12 cellular contexts compared by ENCODE assay signal in the genomic region with DNA sequence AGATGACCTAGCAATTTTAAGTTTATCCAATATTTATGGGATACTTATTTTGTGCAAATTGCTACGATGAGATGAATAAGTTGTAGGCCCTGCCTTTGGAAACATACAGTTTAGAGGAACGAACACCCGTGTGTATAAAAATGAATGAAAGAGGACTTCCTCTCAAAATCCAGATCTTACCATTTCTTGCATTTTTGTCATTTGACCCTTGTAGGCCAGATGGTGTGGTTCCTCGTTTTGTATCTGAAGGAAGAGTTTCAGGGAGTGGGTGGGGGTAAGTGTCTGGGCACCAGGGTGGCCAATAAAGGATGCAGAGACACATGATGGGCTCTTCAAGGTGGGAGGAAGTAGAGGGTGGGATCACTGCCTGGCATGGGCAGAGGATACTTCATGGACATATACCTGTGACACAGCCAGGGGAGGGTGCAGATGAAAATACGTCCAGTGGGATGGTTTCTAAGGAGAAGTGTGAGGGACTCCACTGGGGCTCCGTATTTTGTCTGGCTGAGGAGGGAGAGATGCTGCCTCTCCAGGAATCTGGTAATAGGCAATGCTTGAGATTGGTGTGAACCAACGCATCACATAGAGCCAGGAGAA. TPM values are rescaled to one million over a fixed set of nuclear protein-coding genes. Genes with fewer than 3 reads are reported as not detected.
DNase-seq lines count a peak whose midpoint lies in the region; ATAC-seq, FAIRE-seq and TF ChIP-seq lines count a peak whose summit lies in the region.
"Had no signal": no experiment of that assay in that cellular context is flagged by ENCODE, and none has a peak within 500 bp of the region (broad histone marks: within the 10 kb centered on the region; RNA-seq: fewer than 3 reads in every experiment).

No MANE protein-coding gene starts in this region.

- ATAC-seq in activated naive CD8-positive, alpha-beta T cell treated with anti-CD3 and anti-CD28 coated beads, Interleukin-2, amount 50 U/mL, for 24 hours: no peak
- no peak for ATAC-seq in naive thymus-derived CD4-positive, alpha-beta T cell
- ATAC-seq: Panc1 had no signal

- CTCF ChIA-PET in naive thymus-derived CD4-positive, alpha-beta T cell (lab: Charles Lee): no interaction called here

- no peaks in the 10 kb centered on the region for H3K27me3 Mint-ChIP-seq in activated naive CD8-positive, alpha-beta T cell treated with anti-CD3 and anti-CD28 coated beads, Interleukin-2, amount 50 U/mL, for 24 hours
- no peaks in the 10 kb centered on the region for H3K27me3 Mint-ChIP-seq in naive thymus-derived CD4-positive, alpha-beta T cell

- FAIRE-seq in GM12891 (lab: Jason Lieb, UNC): no peak

- H3K27me3 ChIP-seq in ACC112 (ENCODE audit: insufficient read depth, low read length) (no peaks in the 10 kb centered on the region), uterus (no peaks in the 10 kb centered on the region)
- H3K27me3 ChIP-seq in naive thymus-derived CD4-positive, alpha-beta T cell (ENCODE audit: control insufficient read depth in 2 of 2, insufficient read depth in 2 of 2, low read length in 2 of 2): no peaks in the 10 kb centered on the region

- DNase-seq in GM12891 (ENCODE audit: insufficient read length, low spot score) (no peak), NCI-H524 (lab: John Stamatoyannopoulos, UW) (no peak), A172 (ENCODE audit: low spot score) (no peak), putamen (ENCODE audit: low spot score) (no peak), uterus (no peak)
- DNase-seq in activated naive CD8-positive, alpha-beta T cell treated with anti-CD3 and anti-CD28 coated beads, Interleukin-2, amount 50 U/mL, for 24 hours: no peak
- no peak for DNase-seq in naive thymus-derived CD4-positive, alpha-beta T cell
- DNase-seq: activated CD8-positive, alpha-beta memory T cell treated with anti-CD3 and anti-CD28 coated beads, Interleukin-2, amount 50 U/mL, for 48 hours; anterior cingulate cortex had no signal

- H3K27ac Mint-ChIP-seq in activated naive CD8-positive, alpha-beta T cell treated with anti-CD3 and anti-CD28 coated beads, Interleukin-2, amount 50 U/mL, for 24 hours: peak overlapping the region; percentile 29
- H3K27ac Mint-ChIP-seq in naive thymus-derived CD4-positive, alpha-beta T cell: peak overlapping the region in 7 of 9 donors; percentile 6 to 81 (median 64)

- H3K4me3 ChIP-seq in ACC112 (ENCODE audit: low read depth, low read length) (no peak overlapping the region), uterus (no peak overlapping the region)
- no peak overlapping the region for H3K4me3 ChIP-seq in naive thymus-derived CD4-positive, alpha-beta T cell (ENCODE audit: low read length)

- TF ChIP-seq POLR2A in GM12891 (IDR thresholded peaks at IDR 0.05; ENCODE audit: low read depth, low read length): no peak
- no peak for TF ChIP-seq POLR2A in uterus (IDR thresholded peaks at IDR 0.05)

- intact Hi-C loops in naive thymus-derived CD4-positive, alpha-beta T cell (cut with micrococcal nuclease): no loop called here
- intact Hi-C loops in uterus (cut with DNase I; ENCODE audit: low total_unique reads): no loop called here

- H3K4me3 Mint-ChIP-seq in activated naive CD8-positive, alpha-beta T cell treated with anti-CD3 and anti-CD28 coated beads, Interleukin-2, amount 50 U/mL, for 24 hours: no peak overlapping the region
- H3K4me3 Mint-ChIP-seq in naive thymus-derived CD4-positive, alpha-beta T cell: peak overlapping the region in 3 of 10 donors; percentile 0 to 46 (median 20)

- POLR2A ChIA-PET in naive thymus-derived CD4-positive, alpha-beta T cell (lab: Charles Lee): no interaction called here

- H3K27ac ChIP-seq in ACC112 (ENCODE audit: low read depth, low read length): peak overlapping the region; percentile 73
- no peak overlapping the region for H3K27ac ChIP-seq in naive thymus-derived CD4-positive, alpha-beta T cell (ENCODE audit: low read depth, low read length)
- H3K27ac ChIP-seq in uterus: peak overlapping the region in 1 of 2 donors; percentile 62
- H3K27ac ChIP-seq: C4-2B had no signal

- H2AFZ ChIP-seq in ACC112 (ENCODE audit: low read length, unreplicated experiment): no peak overlapping the region

- H3K9me3 Mint-ChIP-seq in activated naive CD8-positive, alpha-beta T cell treated with anti-CD3 and anti-CD28 coated beads, Interleukin-2, amount 50 U/mL, for 24 hours: no peaks in the 10 kb centered on the region
- peaks cover 0 to 2% (median 0%) of the 10 kb centered on the region in 11 donors for H3K9me3 Mint-ChIP-seq in naive thymus-derived CD4-positive, alpha-beta T cell

- peaks cover 97% of the 10 kb centered on the region for H3K79me2 ChIP-seq in ACC112 (ENCODE audit: control insufficient read depth, insufficient read depth, low read length, unreplicated experiment)

- H3K4me1 ChIP-seq in ACC112 (ENCODE audit: control insufficient read depth, insufficient read depth, low read length, unreplicated experiment) (peaks cover 38% of the 10 kb centered on the region), uterus (peaks cover 3 to 5% of the 10 kb centered on the region in 2 donors)
- peaks cover 15 to 19% of the 10 kb centered on the region in 2 donors for H3K4me1 ChIP-seq in naive thymus-derived CD4-positive, alpha-beta T cell (ENCODE audit: control insufficient read depth in 2 of 2, insufficient read depth in 2 of 2, low read length in 2 of 2)

- TF ChIP-seq CTCF in uterus (IDR thresholded peaks at IDR 0.05): no peak

- H3K4me1 Mint-ChIP-seq in activated naive CD8-positive, alpha-beta T cell treated with anti-CD3 and anti-CD28 coated beads, Interleukin-2, amount 50 U/mL, for 24 hours: peaks cover 75% of the 10 kb centered on the region
- peaks cover 66 to 90% (median 85%) of the 10 kb centered on the region in 7 donors for H3K4me1 Mint-ChIP-seq in naive thymus-derived CD4-positive, alpha-beta T cell

- H3K36me3 Mint-ChIP-seq in activated naive CD8-positive, alpha-beta T cell treated with anti-CD3 and anti-CD28 coated beads, Interleukin-2, amount 50 U/mL, for 24 hours (ENCODE audit: low read depth): peaks cover 30% of the 10 kb centered on the region
- peaks cover 12 to 34% (median 20%) of the 10 kb centered on the region in 5 donors for H3K36me3 Mint-ChIP-seq in naive thymus-derived CD4-positive, alpha-beta T cell

- no peaks in the 10 kb centered on the region for H3K9me3 ChIP-seq in naive thymus-derived CD4-positive, alpha-beta T cell (ENCODE audit: control insufficient read depth in 2 of 3, low read length in 3 of 3)
- no peaks in the 10 kb centered on the region for H3K9me3 ChIP-seq in uterus

- H3K36me3 ChIP-seq in ACC112 (ENCODE audit: insufficient read depth, low read length) (no peaks in the 10 kb centered on the region), uterus (no peaks in the 10 kb centered on the region)
- peaks cover 0 to 23% (median 0%) of the 10 kb centered on the region in 3 experiments for H3K36me3 ChIP-seq in naive thymus-derived CD4-positive, alpha-beta T cell (ENCODE audit: control insufficient read depth in 2 of 3, insufficient read depth in 3 of 3, low read length in 3 of 3)

TF ChIP-seq in GM12891, 5 proteins besides CTCF, POLR2A, EP300 and RAD21:
- TF ChIP-seq SPI1 (IDR thresholded peaks at IDR 0.05; ENCODE audit: low read depth, low read length): 0 out of 2 replicates have a peak, but pooled peaks have one; percentile 5
- TF ChIP-seq PAX5 (IDR thresholded peaks at IDR 0.05; ENCODE audit: insufficient read depth, low read length, severe bottlenecking): no peak
- no peak for TF ChIP-seq POLR2AphosphoS5 (IDR thresholded peaks at IDR 0.05; ENCODE audit: low read depth, low read length)
- no peak for TF ChIP-seq TAF1 (IDR thresholded peaks at IDR 0.05; ENCODE audit: low read depth, low read length)

RNA-seq across cellular contexts. Expression of gene MAPKAPK2, which starts 14.4 kb away (rescaled TPM):
- 59.4 TPM for polyA plus RNA-seq in GM12891 (2012; ENCODE audit: low read depth, missing spikeins)
- total RNA-seq in naive thymus-derived CD4-positive, alpha-beta T cell: 100 to 1,000 TPM in 1 of 5 experiments, 10 to 100 TPM in 4; 49.6 to 123 (median 80.5) TPM
- polyA plus RNA-seq in naive thymus-derived CD4-positive, alpha-beta T cell: 1 to 10 TPM; 1.4 to 2.0 TPM
- total RNA-seq in A172 (2014; rRNA removed; shearing (Covaris generic)): 46.9 and 48.6 TPM in 2 replicates
- total RNA-seq in uterus: 10 to 100 TPM; 17.1 to 89.2 (median 27.4) TPM
